Comparison of ENCODE assay signal across 25 cellular contexts in genomic region chr1:171912509-171913185, GRCh38.
DNase-seq lines count a peak whose midpoint lies in the region; ATAC-seq and TF ChIP-seq lines count a peak whose summit lies in the region.
"Had no signal": no experiment of that assay in that cellular context is flagged by ENCODE, and none has a peak within 500 bp of the region (broad histone marks: within the 10 kb centered on the region; RNA-seq: fewer than 3 reads in every experiment).

No MANE protein-coding gene starts in this region.

- TF ChIP-seq POLR2A in thyroid gland (IDR thresholded peaks at IDR 0.05): no peak

- H3K9me3 ChIP-seq in thyroid gland (no peaks in the 10 kb centered on the region), tibial artery (no peaks in the 10 kb centered on the region)
- H3K9me3 ChIP-seq: Caco-2, esophagus squamous epithelium, testis had no signal

- peak overlapping the region; percentile 58 to 71 (median 70) for H3K27ac ChIP-seq in thyroid gland
- no peak overlapping the region for H3K27ac ChIP-seq in tibial artery
- H3K27ac ChIP-seq: esophagus squamous epithelium, foreskin keratinocyte, GM23248, SK-N-MC, testis had no signal

- H3K4me3 ChIP-seq in thyroid gland (replicated peaks in 1 of 3): no peak overlapping the region
- no peak overlapping the region for H3K4me3 ChIP-seq in tibial artery
- H3K4me3 ChIP-seq: esophagus squamous epithelium, GM23248, SK-N-MC, testis had no signal

- ATAC-seq in left colon (peak; percentile 69), HG02884 (IDR thresholded peaks at IDR 0.05; ENCODE audit: unreplicated experiment) (no peak)
- ATAC-seq: foreskin keratinocyte, T-helper 17 cell had no signal

- TF ChIP-seq CTCF in thyroid gland (IDR thresholded peaks at IDR 0.05): no peak
- no peak for TF ChIP-seq CTCF in tibial artery (IDR thresholded peaks at IDR 0.05)

- H3K27me3 ChIP-seq in thyroid gland: no peaks in the 10 kb centered on the region
- H3K27me3 ChIP-seq in tibial artery: no peaks in the 10 kb centered on the region
- H3K27me3 ChIP-seq: esophagus squamous epithelium, foreskin keratinocyte, testis had no signal

- 43 to 54% methylated on average over 2 of the region's 2 CpGs for WGBS in thyroid gland, 2 donors

- DNase-seq in DMS53 (lab: John Stamatoyannopoulos, UW) (peak; percentile 69), SW480 (ENCODE audit: low spot score) (peak; percentile 86), left colon (no peak), thyroid gland (no peak), tibial artery (no peak), D341Med (ENCODE audit: low spot score) (no peak)
- DNase-seq: activated CD4-positive, alpha-beta memory T cell treated with anti-CD3 and anti-CD28 coated beads, Interleukin-2, amount 10 ng/mL, durations not matched to agents 7 days and 5 days; activated CD8-positive, alpha-beta memory T cell treated with anti-CD3 and anti-CD28 coated beads, Interleukin-2, amount 50 U/mL, for 4 hours; activated naive CD4-positive, alpha-beta T cell treated with Interleukin-2 at 50 U/mL for 16 hours; Caco-2; central memory CD4-positive, alpha-beta T cell; esophagus squamous epithelium; HFFc6; mesendoderm; NCI-H1092; NCI-H524 treated with DMSO at 0.1 percent for 48 hours; NK-92 treated with Interleukin-12 subunit alpha and Interleukin-12 subunit beta, amount 100 ng/mL, for 24 hours; right cardiac atrium; stimulated activated CD4-positive, alpha-beta T cell treated with anti-CD3 and anti-CD28 coated beads, Interleukin-2, amount 100 ng/mL, for 24 hours; T-helper 17 cell had no signal

- H3K36me3 ChIP-seq in thyroid gland (no peaks in the 10 kb centered on the region), tibial artery (no peaks in the 10 kb centered on the region)
- H3K36me3 ChIP-seq: esophagus squamous epithelium had no signal

- intact Hi-C loops in left colon (cut with DNase I, micrococcal nuclease) (no loop called here), thyroid gland (cut with DNase I) (no loop called here), tibial artery (cut with DNase I; ENCODE audit: low total_unique reads) (no loop called here)

- H3K4me1 ChIP-seq in thyroid gland: peaks cover 37 to 40% of the 10 kb centered on the region in 2 donors
- H3K4me1 ChIP-seq in tibial artery: peaks cover 0 to 7% (median 4%) of the 10 kb centered on the region in 4 donors
- H3K4me1 ChIP-seq: Caco-2, testis had no signal

Comparison
In these comparisons a context has a peak if more than half of its experiments do, and no peak if none do; other contexts are left out.
1. DNase-seq: peak in DMS53 (single experiment) and SW480 (single experiment); none in left colon (0 of 2), thyroid gland (0 of 2), tibial artery (0 of 2) and D341Med (single experiment).
2. H3K27ac ChIP-seq: peak in thyroid gland (3 of 3); none in tibial artery (0 of 2).